17 cellular contexts compared by ENCODE assay signal in genomic region chr2:17648571-17648970, GRCh38.
DNase-seq lines count a peak whose midpoint lies in the region; ATAC-seq and TF ChIP-seq lines count a peak whose summit lies in the region.
"Had no signal": no experiment of that assay in that cellular context is flagged by ENCODE, and none has a peak within 500 bp of the region (broad histone marks: within the 10 kb centered on the region; RNA-seq: fewer than 3 reads in every experiment).

No MANE protein-coding gene starts in this region.

- peaks cover 0 to 12% (median 0%) of the 10 kb centered on the region in 11 experiments; a peak in 2 of 22 replicates for H3K36me3 ChIP-seq in BLaER1 treated with 17β-estradiol and CSF1 and Interleukin-3, amounts not matched to agents 10 nM and 100 nM
- H3K36me3 ChIP-seq in colonic mucosa = no peaks in the 10 kb centered on the region

- intact Hi-C loops in colonic mucosa (cut with DNase I) = no loop called here

- in situ Hi-C loops in KBM-7 (cut with MboI; ENCODE audit: low pct_unique_long_range_greater_than_20kb, low sequenced_read_pairs) = no loop called here

- DNase-seq in KBM-7 = peak; percentile 48
- peak; percentile 7 for DNase-seq in NOMO-1 treated with dmso at 0.1 percent for 144 hours (lab: John Stamatoyannopoulos, UW; ENCODE audit: unreplicated experiment)
- peak; percentile 15 for DNase-seq in colonic mucosa
- no peak for DNase-seq in HK-2 (ENCODE audit: unreplicated experiment)
- DNase-seq in NCI-H774 (lab: John Stamatoyannopoulos, UW) = no peak
- no peak for DNase-seq in COR-L47 (lab: John Stamatoyannopoulos, UW)
- DNase-seq: Caco-2, DMS153, NCI-H1436 treated with DMSO at 0.1 percent for 48 hours, NCI-H2081, NCI-H524, PC-3, T-cell had no signal

- H3K4me1 ChIP-seq in BLaER1 treated with 17β-estradiol and CSF1 and Interleukin-3, amounts not matched to agents 10 nM and 100 nM = peaks cover 4 to 93% (median 25%) of the 10 kb centered on the region in 10 experiments; a peak in 14 of 20 replicates
- H3K4me1 ChIP-seq in colonic mucosa = peaks cover 11% of the 10 kb centered on the region
- H3K4me1 ChIP-seq: Caco-2 had no signal

- H3K9me3 ChIP-seq in BLaER1 treated with 17β-estradiol and CSF1 and Interleukin-3, amounts not matched to agents 10 nM and 100 nM (replicated peaks in 1 of 11) = no peaks in the 10 kb centered on the region
- H3K9me3 ChIP-seq in colonic mucosa = no peaks in the 10 kb centered on the region
- H3K9me3 ChIP-seq: A549, Caco-2 had no signal

- H3K9ac ChIP-seq in BLaER1 treated with 17β-estradiol and CSF1 and Interleukin-3, amounts not matched to agents 10 nM and 100 nM = peak overlapping the region in 1 of 11 experiments; percentile 41; a peak in 3 of 22 replicates
- no peak overlapping the region for H3K9ac ChIP-seq in colonic mucosa (ENCODE audit: low read depth in 2 of 2, low read length in 2 of 2)

- H3K27ac ChIP-seq in BLaER1 treated with 17β-estradiol and CSF1 and Interleukin-3, amounts not matched to agents 10 nM and 100 nM = peak overlapping the region in 6 of 11 experiments; percentile 15 to 50 (median 31); a peak in 11 of 22 replicates
- H3K27ac ChIP-seq in colonic mucosa = peak overlapping the region; percentile 20
- H3K27ac ChIP-seq: A549, RWPE1 had no signal

- peak overlapping the region in 6 of 11 experiments; percentile 12 to 82 (median 59); a peak in 10 of 22 replicates for H3K4me2 ChIP-seq in BLaER1 treated with 17β-estradiol and CSF1 and Interleukin-3, amounts not matched to agents 10 nM and 100 nM
- H3K4me2 ChIP-seq: A549 had no signal

- no peak overlapping the region for H3K4me3 ChIP-seq in BLaER1 treated with 17β-estradiol and CSF1 and Interleukin-3, amounts not matched to agents 10 nM and 100 nM
- H3K4me3 ChIP-seq in colonic mucosa = no peak overlapping the region
- H3K4me3 ChIP-seq: A549 had no signal

- peaks cover 0 to 21% (median 0%) of the 10 kb centered on the region in 11 experiments; a peak in 4 of 22 replicates for H4K20me1 ChIP-seq in BLaER1 treated with 17β-estradiol and CSF1 and Interleukin-3, amounts not matched to agents 10 nM and 100 nM

- TF ChIP-seq CTCF in colonic mucosa (IDR thresholded peaks at IDR 0.05) = no peak

- ATAC-seq in HG03354 (IDR thresholded peaks at IDR 0.05; ENCODE audit: poor library complexity, severe bottlenecking, unreplicated experiment) = no peak
- ATAC-seq: PC-3, T-cell had no signal

- no peaks in the 10 kb centered on the region for H3K27me3 ChIP-seq in BLaER1 treated with 17β-estradiol and CSF1 and Interleukin-3, amounts not matched to agents 10 nM and 100 nM
- H3K27me3 ChIP-seq in colonic mucosa = no peaks in the 10 kb centered on the region

Comparison
In these comparisons a context has a peak if more than half of its experiments do, and no peak if none do; other contexts are left out.
1. DNase-seq: peak in KBM-7 (single experiment), NOMO-1 treated with dmso at 0.1 percent for 144 hours (single experiment) and colonic mucosa (single experiment); none in HK-2 (single experiment), NCI-H774 (single experiment) and COR-L47 (single experiment).